ENCODE assay signal across 1 cellular context in the genomic region with DNA sequence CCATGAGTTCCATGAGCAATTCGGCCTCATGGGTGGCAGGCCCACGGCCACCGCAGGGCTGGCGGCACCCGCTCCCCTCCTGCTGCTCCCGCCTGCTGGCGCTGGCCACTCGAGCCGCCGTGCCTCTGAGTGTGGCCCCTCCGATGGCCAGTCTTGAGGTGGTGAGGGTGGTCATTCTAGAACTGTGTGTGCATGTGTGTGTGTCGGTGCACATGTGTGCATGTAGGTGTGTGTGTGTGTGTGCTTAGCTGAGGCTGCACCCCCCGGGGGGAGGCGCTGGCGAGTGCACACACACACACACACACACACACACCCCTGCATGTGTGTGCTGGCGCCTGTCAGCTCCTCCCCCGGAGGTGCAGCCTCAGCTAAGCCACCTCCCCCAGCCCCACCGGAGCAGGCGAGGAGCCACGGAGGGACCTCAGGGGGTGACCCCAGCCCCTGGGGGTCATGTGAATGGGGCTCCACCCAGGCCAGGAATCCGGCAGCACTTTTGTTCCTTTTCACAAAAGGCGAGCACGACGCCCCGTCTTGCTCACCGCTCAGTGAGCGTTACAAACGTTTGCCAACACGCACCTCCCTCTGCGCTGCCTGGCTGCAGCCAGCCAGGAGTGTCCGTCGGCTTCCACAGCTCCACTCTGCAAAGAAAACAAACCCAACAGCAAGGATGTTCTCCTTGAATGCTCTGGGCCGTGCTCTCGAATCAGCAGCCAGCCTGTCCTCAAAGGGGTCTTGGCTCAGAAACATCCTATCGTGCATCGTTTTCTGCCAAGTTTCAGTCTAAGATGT.
TF ChIP-seq lines count a peak whose summit lies in the region.

No MANE protein-coding gene starts in this region.

TF ChIP-seq in GM23338, 12 proteins besides CTCF, POLR2A, EP300 and RAD21:
- TF ChIP-seq, protein P1, sequence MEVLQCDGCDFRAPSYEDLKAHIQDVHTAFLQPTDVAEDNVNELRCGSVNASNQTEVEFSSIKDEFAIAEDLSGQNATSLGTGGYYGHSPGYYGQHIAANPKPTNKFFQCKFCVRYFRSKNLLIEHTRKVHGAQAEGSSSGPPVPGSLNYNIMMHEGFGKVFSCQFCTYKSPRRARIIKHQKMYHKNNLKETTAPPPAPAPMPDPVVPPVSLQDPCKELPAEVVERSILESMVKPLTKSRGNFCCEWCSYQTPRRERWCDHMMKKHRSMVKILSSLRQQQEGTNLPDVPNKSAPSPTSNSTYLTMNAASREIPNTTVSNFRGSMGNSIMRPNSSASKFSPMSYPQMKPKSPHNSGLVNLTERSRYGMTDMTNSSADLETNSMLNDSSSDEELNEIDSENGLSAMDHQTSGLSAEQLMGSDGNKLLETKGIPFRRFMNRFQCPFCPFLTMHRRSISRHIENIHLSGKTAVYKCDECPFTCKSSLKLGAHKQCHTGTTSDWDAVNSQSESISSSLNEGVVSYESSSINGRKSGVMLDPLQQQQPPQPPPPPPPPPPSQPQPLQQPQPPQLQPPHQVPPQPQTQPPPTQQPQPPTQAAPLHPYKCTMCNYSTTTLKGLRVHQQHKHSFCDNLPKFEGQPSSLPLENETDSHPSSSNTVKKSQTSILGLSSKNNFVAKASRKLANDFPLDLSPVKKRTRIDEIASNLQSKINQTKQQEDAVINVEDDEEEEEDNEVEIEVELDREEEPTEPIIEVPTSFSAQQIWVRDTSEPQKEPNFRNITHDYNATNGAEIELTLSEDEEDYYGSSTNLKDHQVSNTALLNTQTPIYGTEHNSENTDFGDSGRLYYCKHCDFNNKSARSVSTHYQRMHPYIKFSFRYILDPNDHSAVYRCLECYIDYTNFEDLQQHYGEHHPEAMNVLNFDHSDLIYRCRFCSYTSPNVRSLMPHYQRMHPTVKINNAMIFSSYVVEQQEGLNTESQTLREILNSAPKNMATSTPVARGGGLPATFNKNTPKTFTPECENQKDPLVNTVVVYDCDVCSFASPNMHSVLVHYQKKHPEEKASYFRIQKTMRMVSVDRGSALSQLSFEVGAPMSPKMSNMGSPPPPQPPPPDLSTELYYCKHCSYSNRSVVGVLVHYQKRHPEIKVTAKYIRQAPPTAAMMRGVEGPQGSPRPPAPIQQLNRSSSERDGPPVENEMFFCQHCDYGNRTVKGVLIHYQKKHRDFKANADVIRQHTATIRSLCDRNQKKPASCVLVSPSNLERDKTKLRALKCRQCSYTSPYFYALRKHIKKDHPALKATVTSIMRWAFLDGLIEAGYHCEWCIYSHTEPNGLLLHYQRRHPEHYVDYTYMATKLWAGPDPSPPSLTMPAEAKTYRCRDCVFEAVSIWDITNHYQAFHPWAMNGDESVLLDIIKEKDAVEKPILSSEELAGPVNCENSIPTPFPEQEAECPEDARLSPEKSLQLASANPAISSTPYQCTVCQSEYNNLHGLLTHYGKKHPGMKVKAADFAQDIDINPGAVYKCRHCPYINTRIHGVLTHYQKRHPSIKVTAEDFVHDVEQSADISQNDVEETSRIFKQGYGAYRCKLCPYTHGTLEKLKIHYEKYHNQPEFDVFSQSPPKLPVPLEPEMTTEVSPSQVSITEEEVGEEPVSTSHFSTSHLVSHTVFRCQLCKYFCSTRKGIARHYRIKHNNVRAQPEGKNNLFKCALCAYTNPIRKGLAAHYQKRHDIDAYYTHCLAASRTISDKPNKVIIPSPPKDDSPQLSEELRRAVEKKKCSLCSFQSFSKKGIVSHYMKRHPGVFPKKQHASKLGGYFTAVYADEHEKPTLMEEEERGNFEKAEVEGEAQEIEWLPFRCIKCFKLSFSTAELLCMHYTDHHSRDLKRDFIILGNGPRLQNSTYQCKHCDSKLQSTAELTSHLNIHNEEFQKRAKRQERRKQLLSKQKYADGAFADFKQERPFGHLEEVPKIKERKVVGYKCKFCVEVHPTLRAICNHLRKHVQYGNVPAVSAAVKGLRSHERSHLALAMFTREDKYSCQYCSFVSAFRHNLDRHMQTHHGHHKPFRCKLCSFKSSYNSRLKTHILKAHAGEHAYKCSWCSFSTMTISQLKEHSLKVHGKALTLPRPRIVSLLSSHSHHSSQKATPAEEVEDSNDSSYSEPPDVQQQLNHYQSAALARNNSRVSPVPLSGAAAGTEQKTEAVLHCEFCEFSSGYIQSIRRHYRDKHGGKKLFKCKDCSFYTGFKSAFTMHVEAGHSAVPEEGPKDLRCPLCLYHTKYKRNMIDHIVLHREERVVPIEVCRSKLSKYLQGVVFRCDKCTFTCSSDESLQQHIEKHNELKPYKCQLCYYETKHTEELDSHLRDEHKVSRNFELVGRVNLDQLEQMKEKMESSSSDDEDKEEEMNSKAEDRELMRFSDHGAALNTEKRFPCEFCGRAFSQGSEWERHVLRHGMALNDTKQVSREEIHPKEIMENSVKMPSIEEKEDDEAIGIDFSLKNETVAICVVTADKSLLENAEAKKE (CRISPR knock-in tag; IDR thresholded peaks at IDR 0.05) = no peak
- TF ChIP-seq ZNF114 (CRISPR knock-in tag; IDR thresholded peaks at IDR 0.05) (no peak), NANOG (IDR thresholded peaks at IDR 0.05; ENCODE audit: borderline replicate concordance) (no peak), JUNB (IDR thresholded peaks at IDR 0.05; ENCODE audit: unreplicated experiment) (no peak), ZNF331 (CRISPR knock-in tag; IDR thresholded peaks at IDR 0.05; ENCODE audit: low read depth) (no peak), CREB1 (CRISPR knock-in tag; IDR thresholded peaks at IDR 0.05; ENCODE audit: low read depth) (no peak), EZH2phosphoT487 (IDR thresholded peaks at IDR 0.05; ENCODE audit: unreplicated experiment) (no peak), STAT1 (IDR thresholded peaks at IDR 0.05; ENCODE audit: unreplicated experiment) (no peak), POLR2AphosphoS5 (IDR thresholded peaks at IDR 0.05; ENCODE audit: low read depth) (no peak)
- TF ChIP-seq, protein P2, sequence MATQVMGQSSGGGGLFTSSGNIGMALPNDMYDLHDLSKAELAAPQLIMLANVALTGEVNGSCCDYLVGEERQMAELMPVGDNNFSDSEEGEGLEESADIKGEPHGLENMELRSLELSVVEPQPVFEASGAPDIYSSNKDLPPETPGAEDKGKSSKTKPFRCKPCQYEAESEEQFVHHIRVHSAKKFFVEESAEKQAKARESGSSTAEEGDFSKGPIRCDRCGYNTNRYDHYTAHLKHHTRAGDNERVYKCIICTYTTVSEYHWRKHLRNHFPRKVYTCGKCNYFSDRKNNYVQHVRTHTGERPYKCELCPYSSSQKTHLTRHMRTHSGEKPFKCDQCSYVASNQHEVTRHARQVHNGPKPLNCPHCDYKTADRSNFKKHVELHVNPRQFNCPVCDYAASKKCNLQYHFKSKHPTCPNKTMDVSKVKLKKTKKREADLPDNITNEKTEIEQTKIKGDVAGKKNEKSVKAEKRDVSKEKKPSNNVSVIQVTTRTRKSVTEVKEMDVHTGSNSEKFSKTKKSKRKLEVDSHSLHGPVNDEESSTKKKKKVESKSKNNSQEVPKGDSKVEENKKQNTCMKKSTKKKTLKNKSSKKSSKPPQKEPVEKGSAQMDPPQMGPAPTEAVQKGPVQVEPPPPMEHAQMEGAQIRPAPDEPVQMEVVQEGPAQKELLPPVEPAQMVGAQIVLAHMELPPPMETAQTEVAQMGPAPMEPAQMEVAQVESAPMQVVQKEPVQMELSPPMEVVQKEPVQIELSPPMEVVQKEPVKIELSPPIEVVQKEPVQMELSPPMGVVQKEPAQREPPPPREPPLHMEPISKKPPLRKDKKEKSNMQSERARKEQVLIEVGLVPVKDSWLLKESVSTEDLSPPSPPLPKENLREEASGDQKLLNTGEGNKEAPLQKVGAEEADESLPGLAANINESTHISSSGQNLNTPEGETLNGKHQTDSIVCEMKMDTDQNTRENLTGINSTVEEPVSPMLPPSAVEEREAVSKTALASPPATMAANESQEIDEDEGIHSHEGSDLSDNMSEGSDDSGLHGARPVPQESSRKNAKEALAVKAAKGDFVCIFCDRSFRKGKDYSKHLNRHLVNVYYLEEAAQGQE (IDR thresholded peaks at IDR 0.05; ENCODE audit: unreplicated experiment) = no peak
